In genomic region chr19:10086032-10086903, GRCh38 we compare ENCODE assay signal across 8 cellular contexts. TPM values are rescaled to one million over a fixed set of nuclear protein-coding genes. Genes with fewer than 3 reads are reported as not detected.
A peak's percentile ranks its signal among the peaks of the same experiment; 100 is the strongest.
DNase-seq lines count a peak whose midpoint lies in the region; ATAC-seq, FAIRE-seq and TF ChIP-seq lines count a peak whose summit lies in the region.

Gene SHFL, plus strand, starts transcription at chr19:10086317. Its CDS starts 111 bp downstream, at chr19:10086428.

- DNase-seq in LoVo (ENCODE audit: low spot score) (peak; percentile 75), cerebellum (ENCODE audit: low spot score) (peak; percentile 76), kidney tubule cell (ENCODE audit: low spot score) (peak; percentile 62), RCC 7860 (ENCODE audit: low spot score) (no peak)
- DNase-seq in activated CD4-positive, CD25-positive, alpha-beta regulatory T cell treated with anti-CD3 and anti-CD28 coated beads, Interleukin-2, amount 50 U/mL, for 72 hours: peak; percentile 87
- peak; percentile 87 for DNase-seq in stimulated activated CD4-positive, alpha-beta T cell treated with anti-CD3 and anti-CD28 coated beads, Interleukin-15, amount 100 ng/mL, for 24 hours

- peaks cover 5% of the 10 kb centered on the region; the same call in 1 of the 2 replicates for H3K79me2 ChIP-seq in DOHH2 (ENCODE audit: control insufficient read depth, low read length)

- no peak for TF ChIP-seq CTCF in DOHH2 (IDR thresholded peaks at IDR 0.05; ENCODE audit: low read depth, low read length, poor library complexity, severe bottlenecking)

- FAIRE-seq in RCC 7860 (lab: Jason Lieb, UNC): no peak

- H3K9me2 ChIP-seq in DOHH2 (replicated peaks; ENCODE audit: control insufficient read depth, low read length): no peaks in the 10 kb centered on the region

- no peaks in the 10 kb centered on the region for H4K20me1 ChIP-seq in DOHH2 (ENCODE audit: control insufficient read depth, insufficient read depth, low read depth, low read length)

- no peaks in the 10 kb centered on the region for H3K9me3 ChIP-seq in DOHH2 (ENCODE audit: control insufficient read depth, insufficient read depth, low read length)

- no peaks in the 10 kb centered on the region for H3K27me3 ChIP-seq in DOHH2 (ENCODE audit: control insufficient read depth, low read length)

- peaks cover 22% of the 10 kb centered on the region for H3K4me1 ChIP-seq in DOHH2 (ENCODE audit: control insufficient read depth, low read length)

- H3K4me2 ChIP-seq in DOHH2 (ENCODE audit: low read length): peak within 1 kb of the TSS; percentile 100

- H3K27ac ChIP-seq in DOHH2 (ENCODE audit: low read depth, low read length): no peak within 1 kb of the TSS

- ATAC-seq in GM21723 (IDR thresholded peaks at IDR 0.05; ENCODE audit: unreplicated experiment): peak; percentile 79

- H3K36me3 ChIP-seq in DOHH2 (ENCODE audit: control insufficient read depth, low read length): no peaks in the 10 kb centered on the region

- H3F3A ChIP-seq in DOHH2 (ENCODE audit: control insufficient read depth, insufficient read depth): peaks cover 5% of the 10 kb centered on the region

- peak within 1 kb of the TSS; percentile 98 for H3K4me3 ChIP-seq in DOHH2 (ENCODE audit: low read length)

RNA-seq across cellular contexts. Expression of gene SHFL, which starts in this region (rescaled TPM):
- total RNA-seq in cerebellum: 6.6 TPM
